18 cellular contexts compared by ENCODE assay signal in genomic region chr2:100409975-100410647, GRCh38. TPM values are rescaled to one million over a fixed set of nuclear protein-coding genes. Genes with fewer than 3 reads are reported as not detected.
DNase-seq lines count a peak whose midpoint lies in the region; ATAC-seq and TF ChIP-seq lines count a peak whose summit lies in the region.
"Had no signal": no experiment of that assay in that cellular context is flagged by ENCODE, and none has a peak within 500 bp of the region (broad histone marks: within the 10 kb centered on the region; RNA-seq: fewer than 3 reads in every experiment).

No MANE protein-coding gene starts in this region.

- no peak overlapping the region for H3K4me3 ChIP-seq in coronary artery
- H3K4me3 ChIP-seq: BLaER1 had no signal

- TF ChIP-seq CTCF in coronary artery (IDR thresholded peaks at IDR 0.05) (no peak), mesothelial cell of epicardium (IDR thresholded peaks at IDR 0.05; ENCODE audit: unreplicated experiment) (no peak)

- no peak overlapping the region for H3K4me3 Mint-ChIP-seq in mesothelial cell of epicardium
- H3K4me3 Mint-ChIP-seq: CD8-positive, alpha-beta T cell had no signal

- no peaks in the 10 kb centered on the region for H3K27me3 Mint-ChIP-seq in mesothelial cell of epicardium (ENCODE audit: low read depth)

- peak overlapping the region; percentile 47 for H3K27ac Mint-ChIP-seq in mesothelial cell of epicardium
- H3K27ac Mint-ChIP-seq: CD8-positive, alpha-beta T cell had no signal

- H3K27ac ChIP-seq in coronary artery: no peak overlapping the region
- H3K27ac ChIP-seq: BLaER1 had no signal

- H3K4me1 Mint-ChIP-seq in mesothelial cell of epicardium: peaks cover 7% of the 10 kb centered on the region

- no peak for ATAC-seq in GM21529 (IDR thresholded peaks at IDR 0.05; ENCODE audit: unreplicated experiment)
- ATAC-seq: CD8-positive, alpha-beta T cell; HCT116; PC-3 had no signal

- H3K9me3 Mint-ChIP-seq in mesothelial cell of epicardium: no peaks in the 10 kb centered on the region
- H3K9me3 Mint-ChIP-seq: CD8-positive, alpha-beta T cell had no signal

- DNase-seq in activated CD8-positive, alpha-beta memory T cell treated with anti-CD3 and anti-CD28 coated beads, Interleukin-2, amount 50 U/mL, for 48 hours: peak; percentile 41
- DNase-seq in activated CD8-positive, alpha-beta memory T cell treated with anti-CD3 and anti-CD28 coated beads, Interleukin-2, amount 50 U/mL, for 4 hours: no peak
- DNase-seq in coronary artery (ENCODE audit: low spot score) (peak; percentile 52), mesothelial cell of epicardium (ENCODE audit: low spot score in 2 of 2, unreplicated experiment in 2 of 2) (no peak), NCI-H1417 treated with DMSO at 0.1 percent for 48 hours (lab: John Stamatoyannopoulos, UW) (no peak), iPS-NIHi7 (ENCODE audit: extremely low spot score) (no peak)
- DNase-seq in activated naive CD4-positive, alpha-beta T cell (lab: John Stamatoyannopoulos, UW): no peak
- DNase-seq: CD8-positive, alpha-beta T cell; DMS79; KG1; NCI-H146; NCI-H2081; NCI-H510A; NCI-H774; PC-3 had no signal

- H3K36me3 Mint-ChIP-seq in mesothelial cell of epicardium: peaks cover 10% of the 10 kb centered on the region

RNA-seq across cellular contexts. Expression of gene CHST10, which starts 7.4 kb away (rescaled TPM):
- total RNA-seq in mesothelial cell of epicardium: 25.1 to 27.8 TPM (median 25.8 TPM) in 3 replicates

Comparison
In these comparisons a context has a peak if more than half of its experiments do, and no peak if none do; other contexts are left out.
1. DNase-seq: peak in activated CD8-positive, alpha-beta memory T cell treated with anti-CD3 and anti-CD28 coated beads, Interleukin-2, amount 50 U/mL, for 48 hours (single experiment) and coronary artery (single experiment); none in activated CD8-positive, alpha-beta memory T cell treated with anti-CD3 and anti-CD28 coated beads, Interleukin-2, amount 50 U/mL, for 4 hours (single experiment), mesothelial cell of epicardium (0 of 2), NCI-H1417 treated with DMSO at 0.1 percent for 48 hours (single experiment), iPS-NIHi7 (single experiment) and activated naive CD4-positive, alpha-beta T cell (0 of 4).